Comparison of ENCODE assay signal across 6 cellular contexts in genomic region chr6:121376411-121376810, GRCh38.
"Had no signal": no experiment of that assay in that cellular context is flagged by ENCODE, and none has a peak within 500 bp of the region (broad histone marks: within the 10 kb centered on the region; RNA-seq: fewer than 3 reads in every experiment).

No MANE protein-coding gene starts in this region.

- H3K27ac Mint-ChIP-seq: H9 had no signal

- H3K4me3 ChIP-seq: GM23248, K562 had no signal

- H3K27ac ChIP-seq: GM23248 had no signal

- H3K4me3 Mint-ChIP-seq: H9 had no signal

- DNase-seq: GM23248, H9, HCEC 1CT, IMR-90, KG1 had no signal

- ATAC-seq: K562 had no signal
